In the genomic region with DNA sequence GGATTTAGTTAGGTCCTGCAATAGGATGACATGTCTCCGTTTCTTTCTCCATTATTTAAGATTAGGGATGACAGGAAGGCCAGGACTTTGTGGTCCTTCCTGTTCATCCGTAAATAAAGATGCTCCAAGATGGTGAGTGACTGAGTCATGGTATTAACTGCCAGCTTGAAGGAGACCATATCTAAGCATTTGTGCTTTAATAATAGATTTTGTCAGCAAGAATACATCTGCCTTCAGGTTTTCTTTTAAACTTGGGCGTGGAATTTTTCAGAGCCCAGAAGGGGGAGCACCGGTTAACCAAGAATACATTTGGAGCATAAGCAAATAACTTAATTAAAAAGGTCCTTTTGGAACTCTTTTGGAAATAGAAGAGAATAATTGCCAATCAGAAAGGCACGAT, we compare ENCODE assay signal across 2 cellular contexts.
TF ChIP-seq lines count a peak whose summit lies in the region.

No MANE protein-coding gene starts in this region.

TF ChIP-seq in H1, 55 proteins besides CTCF, POLR2A, EP300 and RAD21:
- TF ChIP-seq RBBP5 (IDR thresholded peaks at IDR 0.05; ENCODE audit: borderline replicate concordance, low read depth, low read length) (no peak), KDM4A (IDR thresholded peaks at IDR 0.05; ENCODE audit: low read depth, low read length, severe bottlenecking) (no peak), MAFK (IDR thresholded peaks at IDR 0.05; ENCODE audit: low read depth, low read length) (no peak), SP1 (IDR thresholded peaks at IDR 0.05; ENCODE audit: low read depth, low read length) (no peak), FOSL1 (IDR thresholded peaks at IDR 0.05; ENCODE audit: insufficient read depth, low read depth, low read length) (no peak), CHD1 (IDR thresholded peaks at IDR 0.05; ENCODE audit: low read depth, low read length) (no peak), EGR1 (IDR thresholded peaks at IDR 0.05; ENCODE audit: borderline replicate concordance, low read depth, low read length) (no peak), SIRT6 (IDR thresholded peaks at IDR 0.05; ENCODE audit: low read length) (no peak), RXRA (IDR thresholded peaks at IDR 0.05; ENCODE audit: insufficient read depth, low read depth, low read length) (no peak), SAP30 (IDR thresholded peaks at IDR 0.05; ENCODE audit: insufficient read depth, insufficient replicate concordance, low read length) (no peak), SP2 (IDR thresholded peaks at IDR 0.05; ENCODE audit: low read length) (no peak)
- TF ChIP-seq, protein P1, sequence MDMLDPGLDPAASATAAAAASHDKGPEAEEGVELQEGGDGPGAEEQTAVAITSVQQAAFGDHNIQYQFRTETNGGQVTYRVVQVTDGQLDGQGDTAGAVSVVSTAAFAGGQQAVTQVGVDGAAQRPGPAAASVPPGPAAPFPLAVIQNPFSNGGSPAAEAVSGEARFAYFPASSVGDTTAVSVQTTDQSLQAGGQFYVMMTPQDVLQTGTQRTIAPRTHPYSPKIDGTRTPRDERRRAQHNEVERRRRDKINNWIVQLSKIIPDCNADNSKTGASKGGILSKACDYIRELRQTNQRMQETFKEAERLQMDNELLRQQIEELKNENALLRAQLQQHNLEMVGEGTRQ (IDR thresholded peaks at IDR 0.05; ENCODE audit: low read length) = no peak
TF ChIP-seq in H1: peak in this region for 0.

TF ChIP-seq in WTC11, 78 proteins besides CTCF, POLR2A, EP300 and RAD21:
- TF ChIP-seq, protein P2, sequence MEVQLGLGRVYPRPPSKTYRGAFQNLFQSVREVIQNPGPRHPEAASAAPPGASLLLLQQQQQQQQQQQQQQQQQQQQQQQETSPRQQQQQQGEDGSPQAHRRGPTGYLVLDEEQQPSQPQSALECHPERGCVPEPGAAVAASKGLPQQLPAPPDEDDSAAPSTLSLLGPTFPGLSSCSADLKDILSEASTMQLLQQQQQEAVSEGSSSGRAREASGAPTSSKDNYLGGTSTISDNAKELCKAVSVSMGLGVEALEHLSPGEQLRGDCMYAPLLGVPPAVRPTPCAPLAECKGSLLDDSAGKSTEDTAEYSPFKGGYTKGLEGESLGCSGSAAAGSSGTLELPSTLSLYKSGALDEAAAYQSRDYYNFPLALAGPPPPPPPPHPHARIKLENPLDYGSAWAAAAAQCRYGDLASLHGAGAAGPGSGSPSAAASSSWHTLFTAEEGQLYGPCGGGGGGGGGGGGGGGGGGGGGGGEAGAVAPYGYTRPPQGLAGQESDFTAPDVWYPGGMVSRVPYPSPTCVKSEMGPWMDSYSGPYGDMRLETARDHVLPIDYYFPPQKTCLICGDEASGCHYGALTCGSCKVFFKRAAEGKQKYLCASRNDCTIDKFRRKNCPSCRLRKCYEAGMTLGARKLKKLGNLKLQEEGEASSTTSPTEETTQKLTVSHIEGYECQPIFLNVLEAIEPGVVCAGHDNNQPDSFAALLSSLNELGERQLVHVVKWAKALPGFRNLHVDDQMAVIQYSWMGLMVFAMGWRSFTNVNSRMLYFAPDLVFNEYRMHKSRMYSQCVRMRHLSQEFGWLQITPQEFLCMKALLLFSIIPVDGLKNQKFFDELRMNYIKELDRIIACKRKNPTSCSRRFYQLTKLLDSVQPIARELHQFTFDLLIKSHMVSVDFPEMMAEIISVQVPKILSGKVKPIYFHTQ (CRISPR knock-in tag; IDR thresholded peaks at IDR 0.05) = no peak
- TF ChIP-seq, protein P1 (CRISPR knock-in tag; IDR thresholded peaks at IDR 0.05) = no peak
- TF ChIP-seq IRF2 (CRISPR knock-in tag; IDR thresholded peaks at IDR 0.05; ENCODE audit: borderline replicate concordance, low read depth) (no peak), ATF6 (CRISPR knock-in tag; IDR thresholded peaks at IDR 0.05) (no peak), ZNF138 (CRISPR knock-in tag; conservative IDR thresholded peaks at IDR 0.05) (no peak), ESRRA (CRISPR knock-in tag; IDR thresholded peaks at IDR 0.05; ENCODE audit: borderline replicate concordance) (no peak), CDX4 (CRISPR knock-in tag; IDR thresholded peaks at IDR 0.05; ENCODE audit: borderline replicate concordance) (no peak), SP1 (CRISPR knock-in tag; conservative IDR thresholded peaks at IDR 0.05) (no peak), CREM (CRISPR knock-in tag; IDR thresholded peaks at IDR 0.05) (no peak), TEAD4 (CRISPR knock-in tag; IDR thresholded peaks at IDR 0.05) (no peak), TCF7 (CRISPR knock-in tag; IDR thresholded peaks at IDR 0.05; ENCODE audit: low read depth) (no peak), ZNF532 (CRISPR knock-in tag; IDR thresholded peaks at IDR 0.05; ENCODE audit: borderline replicate concordance) (no peak), RORB (CRISPR knock-in tag; IDR thresholded peaks at IDR 0.05) (no peak), KAT7 (CRISPR knock-in tag; IDR thresholded peaks at IDR 0.05; ENCODE audit: borderline replicate concordance) (no peak)
- TF ChIP-seq, protein P3, sequence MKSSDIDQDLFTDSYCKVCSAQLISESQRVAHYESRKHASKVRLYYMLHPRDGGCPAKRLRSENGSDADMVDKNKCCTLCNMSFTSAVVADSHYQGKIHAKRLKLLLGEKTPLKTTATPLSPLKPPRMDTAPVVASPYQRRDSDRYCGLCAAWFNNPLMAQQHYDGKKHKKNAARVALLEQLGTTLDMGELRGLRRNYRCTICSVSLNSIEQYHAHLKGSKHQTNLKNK (CRISPR knock-in tag; IDR thresholded peaks at IDR 0.05) = no peak
- TF ChIP-seq, protein P4, sequence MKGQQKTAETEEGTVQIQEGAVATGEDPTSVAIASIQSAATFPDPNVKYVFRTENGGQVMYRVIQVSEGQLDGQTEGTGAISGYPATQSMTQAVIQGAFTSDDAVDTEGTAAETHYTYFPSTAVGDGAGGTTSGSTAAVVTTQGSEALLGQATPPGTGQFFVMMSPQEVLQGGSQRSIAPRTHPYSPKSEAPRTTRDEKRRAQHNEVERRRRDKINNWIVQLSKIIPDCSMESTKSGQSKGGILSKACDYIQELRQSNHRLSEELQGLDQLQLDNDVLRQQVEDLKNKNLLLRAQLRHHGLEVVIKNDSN (CRISPR knock-in tag; IDR thresholded peaks at IDR 0.05) = no peak
- TF ChIP-seq, protein P5, sequence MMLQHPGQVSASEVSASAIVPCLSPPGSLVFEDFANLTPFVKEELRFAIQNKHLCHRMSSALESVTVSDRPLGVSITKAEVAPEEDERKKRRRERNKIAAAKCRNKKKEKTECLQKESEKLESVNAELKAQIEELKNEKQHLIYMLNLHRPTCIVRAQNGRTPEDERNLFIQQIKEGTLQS (CRISPR knock-in tag; conservative IDR thresholded peaks at IDR 0.05) = no peak
- TF ChIP-seq, protein P6, sequence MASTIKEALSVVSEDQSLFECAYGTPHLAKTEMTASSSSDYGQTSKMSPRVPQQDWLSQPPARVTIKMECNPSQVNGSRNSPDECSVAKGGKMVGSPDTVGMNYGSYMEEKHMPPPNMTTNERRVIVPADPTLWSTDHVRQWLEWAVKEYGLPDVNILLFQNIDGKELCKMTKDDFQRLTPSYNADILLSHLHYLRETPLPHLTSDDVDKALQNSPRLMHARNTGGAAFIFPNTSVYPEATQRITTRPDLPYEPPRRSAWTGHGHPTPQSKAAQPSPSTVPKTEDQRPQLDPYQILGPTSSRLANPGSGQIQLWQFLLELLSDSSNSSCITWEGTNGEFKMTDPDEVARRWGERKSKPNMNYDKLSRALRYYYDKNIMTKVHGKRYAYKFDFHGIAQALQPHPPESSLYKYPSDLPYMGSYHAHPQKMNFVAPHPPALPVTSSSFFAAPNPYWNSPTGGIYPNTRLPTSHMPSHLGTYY (CRISPR knock-in tag; IDR thresholded peaks at IDR 0.05) = no peak
